Comparison of ENCODE assay signal across 20 cellular contexts in genomic region chr4:6380746-6381411, GRCh38.
"Had no signal": no experiment of that assay in that cellular context is flagged by ENCODE, and none has a peak within 500 bp of the region (broad histone marks: within the 10 kb centered on the region; RNA-seq: fewer than 3 reads in every experiment).

No MANE protein-coding gene starts in this region.

- H3K9me3 ChIP-seq: esophagus squamous epithelium, sigmoid colon, thoracic aorta had no signal

- DNase-seq: activated CD4-positive, alpha-beta T cell treated with anti-CD3 and anti-CD28 coated beads for 4 hours; activated CD4-positive, alpha-beta T cell treated with anti-CD3 and anti-CD28 coated beads, Interleukin-2, amount 50 U/mL, for 4 hours; activated CD8-positive, alpha-beta memory T cell treated with anti-CD3 and anti-CD28 coated beads, Interleukin-2, amount 50 U/mL, for 4 hours; activated gamma-delta T cell; activated naive CD4-positive, alpha-beta T cell treated with anti-CD3 and anti-CD28 coated beads, Interleukin-2, amount 50 U/mL, for 16 hours; activated T-cell treated with anti-CD3 and anti-CD28 coated beads, Interleukin-2, amount 50 U/mL, for 1 hour; amniotic stem cell; central memory CD4-positive, alpha-beta T cell; esophagus squamous epithelium; foreskin melanocyte; midbrain; naive thymus-derived CD8-positive, alpha-beta T cell; sigmoid colon; small intestine; stimulated activated CD4-positive, alpha-beta T cell treated with anti-CD3 and anti-CD28 coated beads, Interleukin-1b, Interleukin-23, amount 100 ng/mL, for 48 hours; stimulated activated CD4-positive, alpha-beta T cell treated with anti-CD3 and anti-CD28 coated beads, Interleukin-4, amount 100 ng/mL, for 4 hours; stimulated activated naive B cell treated with anti-CD40 and anti-IgM and Interleukin-4, amounts not matched to agents 10 μg/mL and 1 μg/mL and 100 μg/mL, for 72 hours; T-helper 1 cell; trophoblast cell had no signal

- H3K4me3 ChIP-seq: esophagus squamous epithelium, sigmoid colon, thoracic aorta had no signal

- H3K36me3 ChIP-seq: sigmoid colon, thoracic aorta had no signal

- H3K27ac ChIP-seq: esophagus squamous epithelium, sigmoid colon, thoracic aorta had no signal

- H3K4me1 ChIP-seq: sigmoid colon had no signal

- ATAC-seq: naive thymus-derived CD8-positive, alpha-beta T cell had no signal
